In genomic region chr1:92816732-92817131, GRCh38 we compare ENCODE assay signal across 23 cellular contexts. TPM values are rescaled to one million over a fixed set of nuclear protein-coding genes. Genes with fewer than 3 reads are reported as not detected.
A peak's percentile ranks its signal among the peaks of the same experiment; 100 is the strongest.
DNase-seq lines count a peak whose midpoint lies in the region; ATAC-seq and TF ChIP-seq lines count a peak whose summit lies in the region.
"Had no signal": no experiment of that assay in that cellular context is flagged by ENCODE, and none has a peak within 500 bp of the region (broad histone marks: within the 10 kb centered on the region; RNA-seq: fewer than 3 reads in every experiment).

No MANE protein-coding gene starts in this region.

- DNase-seq in Caco-2 (no peak), left lung (no peak), thyroid gland (peak; percentile 38 to 47), mucosa of descending colon (no peak), erythroblast (lab: John Stamatoyannopoulos, UW) (no peak)
- DNase-seq: C1 segment of cervical spinal cord; CD8-positive, alpha-beta T cell; GM23248; H9; HFFc6; Kasumi-1; NCI-H1105; NCI-H1436 treated with DMSO at 0.1 percent for 48 hours; NCI-H187 treated with DMSO at 0.1 percent for 48 hours; NCI-H524 treated with DMSO at 0.1 percent for 48 hours; NCI-H774; SJCRH30 had no signal

- H3K9me3 Mint-ChIP-seq in Caco-2 (ENCODE audit: unreplicated experiment) = no peaks in the 10 kb centered on the region
- H3K9me3 Mint-ChIP-seq: CD8-positive, alpha-beta T cell; H9; HFFc6 had no signal

- POLR2A ChIA-PET in Caco-2 (lab: Charles Lee) = interaction anchor here (1.1 kb wide), 1 partner anchor 16 kb away, joined by 4 read pairs; the partner anchor contains the start of gene RPL5

- no peaks in the 10 kb centered on the region for H3K36me3 ChIP-seq in Caco-2 (ENCODE audit: control insufficient read depth, insufficient read depth, low read length)
- no peaks in the 10 kb centered on the region for H3K36me3 ChIP-seq in left lung
- H3K36me3 ChIP-seq in thyroid gland = no peaks in the 10 kb centered on the region
- H3K36me3 ChIP-seq in mucosa of descending colon (ENCODE audit: low read depth) = no peaks in the 10 kb centered on the region
- H3K36me3 ChIP-seq: SJCRH30 had no signal

- H3K4me1 ChIP-seq in Caco-2 (peaks cover 36% of the 10 kb centered on the region), left lung (no peaks in the 10 kb centered on the region), thyroid gland (peaks cover 9 to 16% of the 10 kb centered on the region in 2 donors), mucosa of descending colon (ENCODE audit: low read depth) (peaks cover 10% of the 10 kb centered on the region)
- H3K4me1 ChIP-seq: SJCRH30 had no signal

- H3K36me3 Mint-ChIP-seq in Caco-2 (ENCODE audit: insufficient read depth, unreplicated experiment) = no peaks in the 10 kb centered on the region
- H3K36me3 Mint-ChIP-seq: CD8-positive, alpha-beta T cell had no signal

- BruUV-seq in Caco-2 (replicated peaks; lab: Mats Ljungman, UMichigan) = TSS peak; percentile 44

- H3K4me3 Mint-ChIP-seq in Caco-2 (ENCODE audit: unreplicated experiment) = peak overlapping the region; percentile 14
- H3K4me3 Mint-ChIP-seq: CD8-positive, alpha-beta T cell; H9; HFFc6 had no signal

- H3K4me3 ChIP-seq in Caco-2 (ENCODE audit: low read depth, low read length) = no peak overlapping the region
- no peak overlapping the region for H3K4me3 ChIP-seq in left lung
- no peak overlapping the region for H3K4me3 ChIP-seq in thyroid gland (replicated peaks in 1 of 3)
- H3K4me3 ChIP-seq in mucosa of descending colon = no peak overlapping the region
- H3K4me3 ChIP-seq: GM23248, SJCRH30 had no signal

- H3K9me3 ChIP-seq in Caco-2 (no peaks in the 10 kb centered on the region), left lung (no peaks in the 10 kb centered on the region), thyroid gland (no peaks in the 10 kb centered on the region), mucosa of descending colon (no peaks in the 10 kb centered on the region)
- H3K9me3 ChIP-seq: SJCRH30 had no signal

- H3K27ac Mint-ChIP-seq in Caco-2 (ENCODE audit: unreplicated experiment) = peak overlapping the region; percentile 84
- H3K27ac Mint-ChIP-seq: CD8-positive, alpha-beta T cell; H9; HFFc6 had no signal

- TF ChIP-seq POLR2A in thyroid gland (IDR thresholded peaks at IDR 0.05) (no peak), erythroblast (IDR thresholded peaks at IDR 0.05; ENCODE audit: low read length) (no peak)

- H3K27me3 ChIP-seq in Caco-2 (replicated peaks; ENCODE audit: control insufficient read depth, insufficient read depth, low read length) (no peaks in the 10 kb centered on the region), left lung (no peaks in the 10 kb centered on the region), thyroid gland (no peaks in the 10 kb centered on the region)
- H3K27me3 ChIP-seq: SJCRH30 had no signal

- CTCF ChIA-PET in Caco-2 (lab: Charles Lee) = interaction anchor here (1.9 kb wide), 2 partner anchors 67 to 506 kb away, joined by 4 to 17 read pairs; no protein-coding TSS in a partner anchor

- intact Hi-C loops in Caco-2 (cut with micrococcal nuclease; ENCODE audit: unreplicated experiment) (loop anchor here (1.0 kb wide), 2 partner anchors 12 to 31 kb away; partner anchors contain the start of gene EVI5), left lung (cut with DNase I) (loop anchor here in 1 of 2 donors (10.0 kb wide), 1 partner anchor 62 kb away; no protein-coding TSS in a partner anchor), thyroid gland (cut with DNase I) (no loop called here), mucosa of descending colon (cut with DNase I, micrococcal nuclease) (loop anchor here in 1 of 2 donors (10.0 kb wide), 1 partner anchor 72 kb away; no protein-coding TSS in a partner anchor)

- ATAC-seq in left lung = peak; percentile 57
- ATAC-seq in HG03108 (IDR thresholded peaks at IDR 0.05; ENCODE audit: unreplicated experiment) = no peak
- no peak for ATAC-seq in mucosa of descending colon
- no peak for ATAC-seq in HG03439 (IDR thresholded peaks at IDR 0.05; ENCODE audit: unreplicated experiment)
- ATAC-seq: CD8-positive, alpha-beta T cell; Right ventricle myocardium inferior; SK-N-SH treated with all-trans-retinoic acid at 6 μM for 48 hours had no signal

- H3K27ac ChIP-seq in VCaP = peak overlapping the region; percentile 87
- H3K27ac ChIP-seq in left lung = no peak overlapping the region
- H3K27ac ChIP-seq in thyroid gland = peak overlapping the region in 2 of 3 donors; percentile 3 to 34
- H3K27ac ChIP-seq: GM23248, HL-60, SJCRH30 had no signal

- H3K4me1 Mint-ChIP-seq in Caco-2 (ENCODE audit: low read depth, unreplicated experiment) = peaks cover 36% of the 10 kb centered on the region
- H3K4me1 Mint-ChIP-seq: H9 had no signal

- no peaks in the 10 kb centered on the region for H3K27me3 Mint-ChIP-seq in Caco-2 (ENCODE audit: insufficient read depth, unreplicated experiment)

- WGBS in thyroid gland, 2 donors = 21 to 33% methylated on average over 2 of the region's 2 CpGs

- TF ChIP-seq CTCF in Caco-2 (IDR thresholded peaks at IDR 0.05; ENCODE audit: insufficient read depth in 1 of 2, low read depth in 1 of 2, low read length in 1 of 2, severe bottlenecking in 1 of 2, unreplicated experiment in 1 of 2) (no peak), VCaP (conservative IDR thresholded peaks at IDR 0.05) (no peak), left lung (IDR thresholded peaks at IDR 0.05) (no peak), thyroid gland (IDR thresholded peaks at IDR 0.05) (no peak), mucosa of descending colon (IDR thresholded peaks at IDR 0.05) (no peak)

RNA-seq across cellular contexts. Expression of gene RPL5, which starts 15.1 kb away (rescaled TPM):
- 1,118 and 1,177 TPM in 2 replicates for total RNA-seq in Caco-2 (2022)
- total RNA-seq in left lung = 100 to 1,000 TPM; 695 to 747 TPM
- total RNA-seq in thyroid gland = 1,000 to 10,000 TPM; 1,556 to 2,409 (median 1,666) TPM
- total RNA-seq in mucosa of descending colon = 100 to 1,000 TPM; 627 to 944 (median 705) TPM

RNA-seq across cellular contexts. Expression of gene EVI5, which starts 31.8 kb away (rescaled TPM):
- total RNA-seq in Caco-2 (2022) (31.2 and 32.8 TPM in 2 replicates), left lung (10 to 100 TPM; 40.3 to 49.7 TPM), thyroid gland (10 to 100 TPM; 37.7 to 59.7 (median 41.7) TPM), mucosa of descending colon (10 to 100 TPM; 32.3 to 52.4 (median 33.5) TPM)

Comparison
In these comparisons a context has a peak if more than half of its experiments do, and no peak if none do; other contexts are left out.
1. DNase-seq: peak in thyroid gland (2 of 2); none in Caco-2 (0 of 2), left lung (0 of 2), mucosa of descending colon (0 of 3) and erythroblast (0 of 2).
2. H3K27ac ChIP-seq: peak in VCaP (single experiment) and thyroid gland (2 of 3); none in left lung (0 of 2).